Comparison of ENCODE assay signal across 18 cellular contexts in the genomic region with DNA sequence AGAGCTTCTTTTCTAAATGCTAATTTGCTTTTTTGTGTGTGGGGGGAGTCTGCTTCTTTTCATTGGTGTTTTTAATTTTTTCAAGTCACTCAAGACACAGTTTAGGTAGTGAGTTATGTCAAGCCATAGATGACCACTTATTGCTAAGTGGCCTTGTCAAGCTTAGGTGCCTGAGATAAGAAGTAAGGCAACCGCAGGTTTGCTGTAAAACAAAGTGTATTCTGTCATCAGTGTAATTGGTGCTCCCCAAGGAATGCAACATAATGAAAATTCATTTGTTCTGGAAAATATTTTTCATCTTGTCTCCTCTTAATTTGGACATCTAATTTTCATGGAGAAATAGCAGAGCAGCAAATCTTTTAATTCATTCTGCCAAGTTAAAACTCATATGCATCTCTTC.
"Had no signal": no experiment of that assay in that cellular context is flagged by ENCODE, and none has a peak within 500 bp of the region (broad histone marks: within the 10 kb centered on the region; RNA-seq: fewer than 3 reads in every experiment).

No MANE protein-coding gene starts in this region.

- H3K9me3 ChIP-seq: heart left ventricle, neutrophil, sigmoid colon, stomach, thoracic aorta, transverse colon had no signal

- H3K27ac ChIP-seq: neutrophil, sigmoid colon, skin epidermis, stomach, thoracic aorta, transverse colon had no signal

- H3K36me3 ChIP-seq: heart left ventricle, neutrophil, sigmoid colon, stomach, thoracic aorta, transverse colon had no signal

- H3K4me3 Mint-ChIP-seq: naive thymus-derived CD4-positive, alpha-beta T cell; nephron progenitor cell had no signal

- H3K4me3 ChIP-seq: heart left ventricle, sigmoid colon, skin epidermis, stomach, thoracic aorta, transverse colon had no signal

- DNase-seq: cortex of kidney; effector memory CD4-positive, alpha-beta T cell; heart left ventricle; hippocampal formation; mammary epithelial cell; naive thymus-derived CD4-positive, alpha-beta T cell; nephron progenitor cell; sigmoid colon; stimulated activated naive CD4-positive, alpha-beta T cell; stomach; substantia nigra; transverse colon had no signal

- ATAC-seq: esophagus mucosa; heart left ventricle; naive thymus-derived CD4-positive, alpha-beta T cell had no signal

- H3K27me3 Mint-ChIP-seq: naive thymus-derived CD4-positive, alpha-beta T cell had no signal

- H3K9me3 Mint-ChIP-seq: nephron progenitor cell had no signal

- FAIRE-seq: endometrium, frontal cortex had no signal

- H3K27ac Mint-ChIP-seq: naive thymus-derived CD4-positive, alpha-beta T cell had no signal

- H3K27me3 ChIP-seq: heart left ventricle, neutrophil, sigmoid colon, stomach, transverse colon had no signal
